Comparison of ENCODE assay signal across 11 cellular contexts in the genomic region with DNA sequence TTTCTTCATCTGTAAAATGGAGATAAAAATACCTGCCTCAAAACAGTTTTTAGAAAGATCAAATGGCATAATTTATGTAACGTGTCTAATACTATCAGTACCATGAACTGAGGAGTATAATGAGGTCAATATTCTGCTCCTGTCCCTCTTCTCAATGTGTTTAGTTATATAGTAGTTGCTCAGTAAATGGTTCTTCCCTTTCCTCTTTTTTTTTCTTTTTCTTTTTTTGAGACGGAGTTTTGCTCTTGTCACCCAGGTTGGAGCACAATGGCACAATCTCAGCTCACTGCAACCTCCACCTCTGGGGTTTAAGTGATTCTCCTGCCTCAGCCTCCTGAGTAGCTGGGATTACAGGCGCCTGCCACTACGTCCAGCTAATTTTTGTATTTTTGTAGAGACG. TPM values are rescaled to one million over a fixed set of nuclear protein-coding genes. Genes with fewer than 3 reads are reported as not detected.
DNase-seq lines count a peak whose midpoint lies in the region; ATAC-seq and TF ChIP-seq lines count a peak whose summit lies in the region.
"Had no signal": no experiment of that assay in that cellular context is flagged by ENCODE, and none has a peak within 500 bp of the region (broad histone marks: within the 10 kb centered on the region; RNA-seq: fewer than 3 reads in every experiment).

No MANE protein-coding gene starts in this region.

- no peak for DNase-seq in activated CD4-positive, alpha-beta T cell treated with anti-CD3 and anti-CD28 coated beads, Interleukin-2, amount 10 ng/mL, durations not matched to agents 24 days and 14 days
- no peak for DNase-seq in activated CD4-positive, alpha-beta T cell treated with anti-CD3 and anti-CD28 coated beads, Interleukin-2, amount 50 U/mL, for 48 hours
- DNase-seq in NB4 (ENCODE audit: low read depth) (no peak), progenitor cell of endocrine pancreas (ENCODE audit: low spot score, unreplicated experiment) (no peak), NCI-H1048 (lab: John Stamatoyannopoulos, UW) (no peak), germinal center (ENCODE audit: low spot score) (no peak)
- DNase-seq: ACHN; activated CD4-positive, alpha-beta T cell treated with anti-CD3 and anti-CD28 coated beads, Interleukin-2, amount 50 U/mL, for 1 hour; nucleus accumbens had no signal

- 85 to 89% methylated on average over 4 to 5 of the region's 5 CpGs for WGBS in ectodermal cell, 2 experiments

- no peak overlapping the region for H3K27ac ChIP-seq in ectodermal cell (ENCODE audit: insufficient read depth, low read depth, low read length, poor library complexity, severe bottlenecking)

- no peaks in the 10 kb centered on the region for H3K36me3 ChIP-seq in ectodermal cell (ENCODE audit: control insufficient read depth, insufficient read depth, low read length)

- no peak for TF ChIP-seq POLR2A in NB4 (IDR thresholded peaks at IDR 0.05; ENCODE audit: extremely low read depth, insufficient read length)

- H3K36me3 Mint-ChIP-seq in activated CD4-positive, alpha-beta T cell treated with anti-CD3 and anti-CD28 coated beads, Interleukin-2, amount 10 ng/mL, durations not matched to agents 24 days and 14 days (ENCODE audit: low read depth), result peaks cover 13% of the 10 kb centered on the region
- peaks cover 5% of the 10 kb centered on the region for H3K36me3 Mint-ChIP-seq in progenitor cell of endocrine pancreas (ENCODE audit: insufficient read depth)

- peak overlapping the region; percentile 94 for H3K4me3 Mint-ChIP-seq in activated CD4-positive, alpha-beta T cell treated with anti-CD3 and anti-CD28 coated beads, Interleukin-2, amount 10 ng/mL, durations not matched to agents 24 days and 14 days
- H3K4me3 Mint-ChIP-seq in progenitor cell of endocrine pancreas (ENCODE audit: low read depth), result peak overlapping the region; percentile 93

- no peaks in the 10 kb centered on the region for H3K9me3 ChIP-seq in ectodermal cell (ENCODE audit: control insufficient read depth, low read length)

- no peaks in the 10 kb centered on the region for H3K27me3 Mint-ChIP-seq in activated CD4-positive, alpha-beta T cell treated with anti-CD3 and anti-CD28 coated beads, Interleukin-2, amount 10 ng/mL, durations not matched to agents 24 days and 14 days
- no peaks in the 10 kb centered on the region for H3K27me3 Mint-ChIP-seq in progenitor cell of endocrine pancreas

- TF ChIP-seq CTCF in NB4 (IDR thresholded peaks at IDR 0.05; ENCODE audit: low read depth, low read length), result no peak
- no peak for TF ChIP-seq CTCF in progenitor cell of endocrine pancreas (IDR thresholded peaks at IDR 0.05; ENCODE audit: unreplicated experiment)

- peaks cover 27% of the 10 kb centered on the region for H3K4me1 Mint-ChIP-seq in activated CD4-positive, alpha-beta T cell treated with anti-CD3 and anti-CD28 coated beads, Interleukin-2, amount 10 ng/mL, durations not matched to agents 24 days and 14 days
- H3K4me1 Mint-ChIP-seq in progenitor cell of endocrine pancreas (ENCODE audit: low read depth), result peaks cover 5% of the 10 kb centered on the region

- H3K4me1 ChIP-seq in ectodermal cell (ENCODE audit: control insufficient read depth, insufficient read depth, low read length), result peaks cover 2% of the 10 kb centered on the region

- peak overlapping the region; percentile 90 for H3K4me3 ChIP-seq in NB4 (ENCODE audit: low read depth, low read length)
- peak overlapping the region; percentile 58 for H3K4me3 ChIP-seq in ectodermal cell (ENCODE audit: insufficient read depth, low read depth, low read length)

- peak overlapping the region; percentile 36 for H3K27ac Mint-ChIP-seq in activated CD4-positive, alpha-beta T cell treated with anti-CD3 and anti-CD28 coated beads, Interleukin-2, amount 10 ng/mL, durations not matched to agents 24 days and 14 days
- peak overlapping the region; percentile 100 for H3K27ac Mint-ChIP-seq in progenitor cell of endocrine pancreas

- intact Hi-C loops in activated CD4-positive, alpha-beta T cell treated with anti-CD3 and anti-CD28 coated beads, Interleukin-2, amount 10 ng/mL, durations not matched to agents 24 days and 14 days (cut with micrococcal nuclease), result loop anchor here (5.0 to 10.0 kb wide), 5 partner anchors 72 to 662 kb away; a partner anchor contains a TSS

- ATAC-seq in GM18868 (IDR thresholded peaks at IDR 0.05; ENCODE audit: unreplicated experiment), result no peak

- H3K27me3 ChIP-seq in ectodermal cell (ENCODE audit: control insufficient read depth, insufficient read depth, low read length, poor library complexity, severe bottlenecking), result no peaks in the 10 kb centered on the region

- no peaks in the 10 kb centered on the region for H3K9me3 Mint-ChIP-seq in activated CD4-positive, alpha-beta T cell treated with anti-CD3 and anti-CD28 coated beads, Interleukin-2, amount 10 ng/mL, durations not matched to agents 24 days and 14 days
- H3K9me3 Mint-ChIP-seq in progenitor cell of endocrine pancreas (ENCODE audit: low read depth), result peaks cover 6% of the 10 kb centered on the region

RNA-seq across cellular contexts. Expression of a gene that starts 1.3 kb away (rescaled TPM):
- 21.1 and 21.8 TPM in 2 replicates for total RNA-seq in activated CD4-positive, alpha-beta T cell treated with anti-CD3 and anti-CD28 coated beads, Interleukin-2, amount 10 ng/mL, durations not matched to agents 24 days and 14 days
- polyA plus RNA-seq in ectodermal cell (2013, experiment 1 of 4), result 26.8 TPM
- polyA plus RNA-seq in ectodermal cell (2013, experiment 2 of 4), result 28.7 TPM
- 23.1 TPM for polyA plus RNA-seq in ectodermal cell (2013, experiment 3 of 4)
- 26.2 TPM for polyA plus RNA-seq in ectodermal cell (2013, experiment 4 of 4)
- 44.5 and 47.2 TPM in 2 replicates for total RNA-seq in progenitor cell of endocrine pancreas
